8 cellular contexts compared by ENCODE assay signal in genomic region chr6:16761469-16762264, GRCh38. TPM values are rescaled to one million over a fixed set of nuclear protein-coding genes. Genes with fewer than 3 reads are reported as not detected.
A peak's percentile ranks its signal among the peaks of the same experiment; 100 is the strongest.
DNase-seq lines count a peak whose midpoint lies in the region; ATAC-seq and TF ChIP-seq lines count a peak whose summit lies in the region.

No MANE protein-coding gene starts in this region.

- POLR2A ChIA-PET in AG04450 (lab: Yijun Ruan, JAX), result interaction anchor here (0.6 to 2.3 kb wide), 13 partner anchors 14 to 430 kb away, joined by 3 to 7 read pairs (median 4); no protein-coding TSS in a partner anchor

- CTCF ChIA-PET in AG04450 (lab: Charles Lee), result interaction anchor here (0.6 to 5.2 kb wide), 20 partner anchors 12 to 476 kb away, joined by 3 to 98 read pairs (median 5); no protein-coding TSS in a partner anchor

- no CpG with 5 or more reads among the region's 72 CpGs for WGBS in mesendoderm (ENCODE audit: extremely low coverage, insufficient coverage, low lambda C conversion rate)

- no peaks in the 10 kb centered on the region for H3K79me1 ChIP-seq in mesendoderm (ENCODE audit: low read length)

- peak overlapping the region; percentile 41 for H3K9ac ChIP-seq in mesendoderm (ENCODE audit: low read length)

- H3K4me3 ChIP-seq in AG04450 (ENCODE audit: low read depth, low read length) (peak overlapping the region; percentile 88), mesendoderm (ENCODE audit: low read length) (peak overlapping the region; percentile 61)
- peak overlapping the region; percentile 79 for H3K4me3 ChIP-seq in effector memory CD4-positive, alpha-beta T cell (ENCODE audit: insufficient read depth, low read depth, low read length, poor library complexity, severe bottlenecking)

- H4K8ac ChIP-seq in mesendoderm (ENCODE audit: low read depth, low read length), result no peak overlapping the region

- H3K4ac ChIP-seq in mesendoderm (ENCODE audit: low read depth, low read length), result no peak overlapping the region

- peak overlapping the region; percentile 35 for H3K4me2 ChIP-seq in mesendoderm (ENCODE audit: low read length)

- no peaks in the 10 kb centered on the region for H3K9me3 ChIP-seq in AG04450 (ENCODE audit: control insufficient read depth, insufficient read depth, low read length)
- no peaks in the 10 kb centered on the region for H3K9me3 ChIP-seq in effector memory CD4-positive, alpha-beta T cell (ENCODE audit: control insufficient read depth, low read length)

- peaks cover 22% of the 10 kb centered on the region for H3K4me1 ChIP-seq in effector memory CD4-positive, alpha-beta T cell (ENCODE audit: control insufficient read depth, insufficient read depth, low read length, poor library complexity, severe bottlenecking)
- peaks cover 3% of the 10 kb centered on the region for H3K4me1 ChIP-seq in mesendoderm (ENCODE audit: control insufficient read depth, low read depth, low read length)

- H4K5ac ChIP-seq in mesendoderm (ENCODE audit: low read length), result no peak overlapping the region

- no peak; the same call in 1 of the 2 replicates for TF ChIP-seq CTCF in AG04450 (IDR thresholded peaks at IDR 0.05; ENCODE audit: low read depth, low read length)

- no peaks in the 10 kb centered on the region for H3K79me2 ChIP-seq in mesendoderm (ENCODE audit: control insufficient read depth, insufficient read depth, low read length)

- ATAC-seq in GM18520 (IDR thresholded peaks at IDR 0.05; ENCODE audit: unreplicated experiment) (peak; percentile 31), HG03060 (IDR thresholded peaks at IDR 0.05; ENCODE audit: low read depth, unreplicated experiment) (peak; percentile 26)

- no peaks in the 10 kb centered on the region for H3K27me3 ChIP-seq in AG04450 (ENCODE audit: control insufficient read depth, insufficient read depth, low read length)
- H3K27me3 ChIP-seq in effector memory CD4-positive, alpha-beta T cell (replicated peaks; ENCODE audit: control insufficient read depth, insufficient read depth, low read length, poor library complexity, severe bottlenecking), result no peaks in the 10 kb centered on the region
- no peaks in the 10 kb centered on the region for H3K27me3 ChIP-seq in mesendoderm (ENCODE audit: insufficient read depth, low read length, poor library complexity)

- no peaks in the 10 kb centered on the region for H3K36me3 ChIP-seq in effector memory CD4-positive, alpha-beta T cell (ENCODE audit: control insufficient read depth, insufficient read depth, low read length)
- no peaks in the 10 kb centered on the region for H3K36me3 ChIP-seq in mesendoderm (ENCODE audit: control insufficient read depth, insufficient read depth, low read length)

- no peak overlapping the region for H2BK120ac ChIP-seq in mesendoderm (ENCODE audit: low read depth, low read length)

- no peak overlapping the region for H2AK5ac ChIP-seq in mesendoderm (ENCODE audit: low read length)

- peak overlapping the region; percentile 75 for H3K27ac ChIP-seq in AG04450 (ENCODE audit: low read depth, low read length)
- peak overlapping the region; percentile 98 for H3K27ac ChIP-seq in effector memory CD4-positive, alpha-beta T cell (ENCODE audit: insufficient read depth, low read length, poor library complexity, severe bottlenecking)
- H3K27ac ChIP-seq in mesendoderm (ENCODE audit: low read depth, low read length), result peak overlapping the region; percentile 55

- peak overlapping the region; percentile 78 for H3K56ac ChIP-seq in mesendoderm (ENCODE audit: low read length)

- H3K18ac ChIP-seq in mesendoderm (ENCODE audit: low read length), result peak overlapping the region; percentile 78

- H3K23ac ChIP-seq in mesendoderm (ENCODE audit: low read length), result no peak overlapping the region

- DNase-seq in AG04450 (ENCODE audit: low read depth, low spot score) (peak; percentile 80), NCI-H526 (lab: John Stamatoyannopoulos, UW) (peak; percentile 87 to 95), mesendoderm (peak; percentile 91)
- DNase-seq in activated CD8-positive, alpha-beta memory T cell treated with anti-CD3 and anti-CD28 coated beads for 24 hours, result peak; percentile 91
- peak; percentile 80 to 84 (median 81) for DNase-seq in effector memory CD4-positive, alpha-beta T cell
- DNase-seq in stimulated activated CD8-positive, alpha-beta memory T cell treated with anti-CD3 and anti-CD28 coated beads, Interleukin-12 subunit alpha, Interleukin-12 subunit beta, amount 100 ng/mL, for 4 hours (ENCODE audit: low read depth), result peak; percentile 66

- no peak overlapping the region for H2BK5ac ChIP-seq in mesendoderm (ENCODE audit: low read length)

- H2BK15ac ChIP-seq in mesendoderm (replicated peaks; ENCODE audit: low read depth), result no peak overlapping the region

RNA-seq across cellular contexts. Expression of gene ATXN1, which starts 0.4 kb away (rescaled TPM):
- 11.8 and 12.6 TPM in 2 replicates for polyA plus RNA-seq in AG04450 (2011; rRNA removed)
- 32.4 and 37.6 TPM in 2 replicates for polyA minus RNA-seq in AG04450 (2011; rRNA and poly(A)+ RNA removed)
- 3.7 TPM for polyA plus RNA-seq in mesendoderm (2013, experiment 1 of 2)
- polyA plus RNA-seq in mesendoderm (2013, experiment 2 of 2), result 3.7 TPM

Comparison
In these comparisons a context has a peak if more than half of its experiments do, and no peak if none do; other contexts are left out.
1. Peak in every context shown above with its lines: DNase-seq, ATAC-seq, H3K4me3 ChIP-seq and H3K27ac ChIP-seq.